20 cellular contexts compared by ENCODE assay signal in the genomic region with DNA sequence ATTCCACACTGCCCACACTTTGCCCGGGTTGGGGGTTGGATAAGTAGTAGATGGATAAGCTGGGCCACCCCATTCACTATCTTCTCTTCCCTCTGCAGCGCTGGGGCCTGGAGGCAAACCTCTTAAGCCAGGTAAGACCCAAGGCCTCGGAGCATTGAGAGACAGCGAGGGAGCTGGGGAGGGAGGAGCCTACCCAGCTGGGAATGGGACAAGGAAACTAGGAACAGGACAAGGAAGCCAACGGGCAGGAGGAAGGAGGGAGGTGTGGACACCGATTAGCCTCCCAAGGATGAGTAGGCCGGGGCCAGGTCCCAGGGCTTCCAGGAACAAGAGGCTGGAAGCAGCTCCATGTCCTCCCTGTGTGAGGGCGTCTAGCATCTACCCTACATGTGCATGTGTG. TPM values are rescaled to one million over a fixed set of nuclear protein-coding genes. Genes with fewer than 3 reads are reported as not detected.
A peak's percentile ranks its signal among the peaks of the same experiment; 100 is the strongest.
DNase-seq lines count a peak whose midpoint lies in the region; ATAC-seq and TF ChIP-seq lines count a peak whose summit lies in the region.
"Had no signal": no experiment of that assay in that cellular context is flagged by ENCODE, and none has a peak within 500 bp of the region (broad histone marks: within the 10 kb centered on the region; RNA-seq: fewer than 3 reads in every experiment).

No MANE protein-coding gene starts in this region.

- H3K9me3 Mint-ChIP-seq in GM23338, result no peaks in the 10 kb centered on the region
- H3K9me3 Mint-ChIP-seq: activated naive CD4-positive, alpha-beta T cell treated with anti-CD3 and anti-CD28 coated beads, Interleukin-2, amount 50 U/mL, for 24 hours; HFFc6; naive B cell had no signal

- no peak overlapping the region for H3K9ac ChIP-seq in subcutaneous abdominal adipose tissue (ENCODE audit: low read length in 5 of 5)

- H3K27me3 ChIP-seq in GM23338 (ENCODE audit: insufficient read depth) (no peaks in the 10 kb centered on the region), subcutaneous abdominal adipose tissue (ENCODE audit: control insufficient read depth in 5 of 5, insufficient read depth in 4 of 5, low read length in 5 of 5) (no peaks in the 10 kb centered on the region)
- H3K27me3 ChIP-seq: pancreas had no signal

- no peak overlapping the region for H3K4me3 Mint-ChIP-seq in GM23338
- H3K4me3 Mint-ChIP-seq: activated naive CD4-positive, alpha-beta T cell treated with anti-CD3 and anti-CD28 coated beads, Interleukin-2, amount 50 U/mL, for 24 hours; CD14-positive monocyte; HFFc6; naive B cell had no signal

- no peak for DNase-seq in GM23338 (ENCODE audit: low spot score)
- peak; percentile 78 for DNase-seq in coronary artery (ENCODE audit: low spot score)
- DNase-seq in mucosa of descending colon, result peak in 2 of 3 donors; percentile 23 to 43
- DNase-seq in left lobe of liver (ENCODE audit: low spot score), result no peak
- no peak for DNase-seq in AG08396 (ENCODE audit: low spot score)
- no peak for DNase-seq in cerebellar cortex (ENCODE audit: low spot score)
- DNase-seq: ACHN; HFFc6; hippocampal formation; mammary epithelial cell; naive B cell; NCI-H510A; RPMI8226; stimulated activated naive CD4-positive, alpha-beta T cell had no signal

- H3F3A ChIP-seq in GM23338 (replicated peaks; ENCODE audit: low read depth), result no peaks in the 10 kb centered on the region

- peak overlapping the region; percentile 80; the same call in 1 of the 2 replicates for H3K27ac Mint-ChIP-seq in GM23338
- H3K27ac Mint-ChIP-seq: activated naive CD4-positive, alpha-beta T cell treated with anti-CD3 and anti-CD28 coated beads, Interleukin-2, amount 50 U/mL, for 24 hours; CD14-positive monocyte; HFFc6 had no signal

- H3K4me1 ChIP-seq in GM23338 (ENCODE audit: insufficient read depth) (no peaks in the 10 kb centered on the region), mucosa of descending colon (ENCODE audit: low read depth) (no peaks in the 10 kb centered on the region), subcutaneous abdominal adipose tissue (ENCODE audit: control insufficient read depth in 5 of 5, insufficient read depth in 5 of 5, low read length in 5 of 5) (peaks cover 10 to 68% (median 67%) of the 10 kb centered on the region in 5 donors)

- TF ChIP-seq CTCF in GM23338 (conservative IDR thresholded peaks at IDR 0.05; ENCODE audit: low read depth in 2 of 2) (no peak), coronary artery (IDR thresholded peaks at IDR 0.05) (no peak), mucosa of descending colon (IDR thresholded peaks at IDR 0.05) (no peak)

- intact Hi-C loops in mucosa of descending colon (cut with DNase I, micrococcal nuclease), result no loop called here

- H3K4me1 Mint-ChIP-seq in GM23338, result peaks cover 14% of the 10 kb centered on the region
- H3K4me1 Mint-ChIP-seq: activated naive CD4-positive, alpha-beta T cell treated with anti-CD3 and anti-CD28 coated beads, Interleukin-2, amount 50 U/mL, for 24 hours; CD14-positive monocyte; naive B cell had no signal

- no peaks in the 10 kb centered on the region for H3K9me2 ChIP-seq in GM23338 (ENCODE audit: insufficient read depth)

- no peak overlapping the region for H3K4me2 ChIP-seq in GM23338

- H3K79me2 ChIP-seq in GM23338 (replicated peaks; ENCODE audit: insufficient read depth), result no peaks in the 10 kb centered on the region

- no peaks in the 10 kb centered on the region for H3K9me3 ChIP-seq in mucosa of descending colon
- H3K9me3 ChIP-seq in subcutaneous abdominal adipose tissue (ENCODE audit: control insufficient read depth in 5 of 5, low read length in 5 of 5), result no peaks in the 10 kb centered on the region
- H3K9me3 ChIP-seq: pancreas had no signal

- H3K4me3 ChIP-seq in GM23338 (no peak overlapping the region), coronary artery (no peak overlapping the region), mucosa of descending colon (no peak overlapping the region), subcutaneous abdominal adipose tissue (ENCODE audit: low read depth in 1 of 5, low read length in 5 of 5) (no peak overlapping the region)
- H3K4me3 ChIP-seq: pancreas, skin epidermis had no signal

- H4K20me1 ChIP-seq in GM23338 (replicated peaks; ENCODE audit: insufficient read depth), result no peaks in the 10 kb centered on the region

- ATAC-seq in GM23338 (no peak), mucosa of descending colon (peak; percentile 40), left lobe of liver (no peak), HG02763 (IDR thresholded peaks at IDR 0.05; ENCODE audit: unreplicated experiment) (no peak)
- ATAC-seq: pancreas had no signal

- peaks cover 13% of the 10 kb centered on the region for H3K27me3 Mint-ChIP-seq in GM23338 (ENCODE audit: insufficient read depth, low read depth, poor library complexity)
- H3K27me3 Mint-ChIP-seq: activated naive CD4-positive, alpha-beta T cell treated with anti-CD3 and anti-CD28 coated beads, Interleukin-2, amount 50 U/mL, for 24 hours had no signal

- no peak overlapping the region for H3K27ac ChIP-seq in GM23338 (ENCODE audit: low read depth)
- peak overlapping the region; percentile 67 to 96 for H3K27ac ChIP-seq in coronary artery
- peak overlapping the region; percentile 58 for H3K27ac ChIP-seq in subcutaneous abdominal adipose tissue (ENCODE audit: low read depth, low read length)
- H3K27ac ChIP-seq: pancreas had no signal

- H3K36me3 ChIP-seq in GM23338 (ENCODE audit: insufficient read depth) (no peaks in the 10 kb centered on the region), mucosa of descending colon (ENCODE audit: low read depth) (no peaks in the 10 kb centered on the region), subcutaneous abdominal adipose tissue (ENCODE audit: control insufficient read depth in 5 of 5, insufficient read depth in 5 of 5, low read length in 5 of 5) (peaks cover 0 to 38% (median 23%) of the 10 kb centered on the region in 5 donors)

- H2AFZ ChIP-seq in GM23338, result no peak overlapping the region

- no peaks in the 10 kb centered on the region for H3K36me3 Mint-ChIP-seq in GM23338 (ENCODE audit: low read depth)
- H3K36me3 Mint-ChIP-seq: activated naive CD4-positive, alpha-beta T cell treated with anti-CD3 and anti-CD28 coated beads, Interleukin-2, amount 50 U/mL, for 24 hours; CD14-positive monocyte; naive B cell had no signal

TF ChIP-seq in GM23338, 12 proteins besides CTCF, POLR2A, EP300 and RAD21 (continues in another document):
- no peak for TF ChIP-seq STAT1 (IDR thresholded peaks at IDR 0.05; ENCODE audit: unreplicated experiment)
- TF ChIP-seq NANOG (IDR thresholded peaks at IDR 0.05; ENCODE audit: borderline replicate concordance), result no peak
- TF ChIP-seq, protein P1, sequence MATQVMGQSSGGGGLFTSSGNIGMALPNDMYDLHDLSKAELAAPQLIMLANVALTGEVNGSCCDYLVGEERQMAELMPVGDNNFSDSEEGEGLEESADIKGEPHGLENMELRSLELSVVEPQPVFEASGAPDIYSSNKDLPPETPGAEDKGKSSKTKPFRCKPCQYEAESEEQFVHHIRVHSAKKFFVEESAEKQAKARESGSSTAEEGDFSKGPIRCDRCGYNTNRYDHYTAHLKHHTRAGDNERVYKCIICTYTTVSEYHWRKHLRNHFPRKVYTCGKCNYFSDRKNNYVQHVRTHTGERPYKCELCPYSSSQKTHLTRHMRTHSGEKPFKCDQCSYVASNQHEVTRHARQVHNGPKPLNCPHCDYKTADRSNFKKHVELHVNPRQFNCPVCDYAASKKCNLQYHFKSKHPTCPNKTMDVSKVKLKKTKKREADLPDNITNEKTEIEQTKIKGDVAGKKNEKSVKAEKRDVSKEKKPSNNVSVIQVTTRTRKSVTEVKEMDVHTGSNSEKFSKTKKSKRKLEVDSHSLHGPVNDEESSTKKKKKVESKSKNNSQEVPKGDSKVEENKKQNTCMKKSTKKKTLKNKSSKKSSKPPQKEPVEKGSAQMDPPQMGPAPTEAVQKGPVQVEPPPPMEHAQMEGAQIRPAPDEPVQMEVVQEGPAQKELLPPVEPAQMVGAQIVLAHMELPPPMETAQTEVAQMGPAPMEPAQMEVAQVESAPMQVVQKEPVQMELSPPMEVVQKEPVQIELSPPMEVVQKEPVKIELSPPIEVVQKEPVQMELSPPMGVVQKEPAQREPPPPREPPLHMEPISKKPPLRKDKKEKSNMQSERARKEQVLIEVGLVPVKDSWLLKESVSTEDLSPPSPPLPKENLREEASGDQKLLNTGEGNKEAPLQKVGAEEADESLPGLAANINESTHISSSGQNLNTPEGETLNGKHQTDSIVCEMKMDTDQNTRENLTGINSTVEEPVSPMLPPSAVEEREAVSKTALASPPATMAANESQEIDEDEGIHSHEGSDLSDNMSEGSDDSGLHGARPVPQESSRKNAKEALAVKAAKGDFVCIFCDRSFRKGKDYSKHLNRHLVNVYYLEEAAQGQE (IDR thresholded peaks at IDR 0.05; ENCODE audit: unreplicated experiment), result no peak
- TF ChIP-seq CREB1 (CRISPR knock-in tag; IDR thresholded peaks at IDR 0.05; ENCODE audit: low read depth), result no peak
- no peak for TF ChIP-seq ZNF331 (CRISPR knock-in tag; IDR thresholded peaks at IDR 0.05; ENCODE audit: low read depth)
- TF ChIP-seq ZNF114 (CRISPR knock-in tag; IDR thresholded peaks at IDR 0.05), result no peak
- no peak for TF ChIP-seq POLR2AphosphoS5 (IDR thresholded peaks at IDR 0.05; ENCODE audit: low read depth)

RNA-seq across cellular contexts. Expression of a gene that starts 9.6 kb away (rescaled TPM):
- 4.0 and 5.6 TPM in 2 replicates for total RNA-seq in GM23338 (2014; rRNA removed; shearing (Covaris generic))
- 1.1 TPM in 2 replicates for polyA plus RNA-seq in GM23338 (2016; fragmentation: Nextera tagmentation; extraction: Ambion mirVana)
- 10 to 100 TPM in 2 of 3 donors, 1 to 10 TPM in 1; 5.0 to 43.4 (median 20.5) TPM for total RNA-seq in mucosa of descending colon
- 8.1 TPM for total RNA-seq in left lobe of liver
- polyA plus RNA-seq: CD14-positive monocyte, mammary epithelial cell had no signal

RNA-seq across cellular contexts. Expression of a gene that starts 46.0 kb away (rescaled TPM):
- total RNA-seq in GM23338 (2014; rRNA removed; shearing (Covaris generic)), result 77.9 and 96.5 TPM in 2 replicates
- 13.0 and 17.3 TPM in 2 replicates for polyA plus RNA-seq in GM23338 (2016; fragmentation: Nextera tagmentation; extraction: Ambion mirVana)
- total RNA-seq in mucosa of descending colon (10 to 100 TPM; 12.0 to 15.6 (median 12.1) TPM), left lobe of liver (3.7 TPM)

Comparison
In these comparisons a context has a peak if more than half of its experiments do, and no peak if none do; other contexts are left out.
1. DNase-seq: peak in coronary artery (single experiment) and mucosa of descending colon (2 of 3); none in GM23338 (single experiment), left lobe of liver (single experiment), AG08396 (single experiment) and cerebellar cortex (single experiment).